ENCODE assay signal across 29 cellular contexts in genomic region chr6:151186931-151187330, GRCh38. TPM values are rescaled to one million over a fixed set of nuclear protein-coding genes. Genes with fewer than 3 reads are reported as not detected.
"Had no signal": no experiment of that assay in that cellular context is flagged by ENCODE, and none has a peak within 500 bp of the region (broad histone marks: within the 10 kb centered on the region; RNA-seq: fewer than 3 reads in every experiment).

No MANE protein-coding gene starts in this region.

- H2AFZ ChIP-seq: hepatocyte had no signal

- H3K4me2 ChIP-seq: hepatocyte had no signal

- H3K27ac Mint-ChIP-seq: naive thymus-derived CD4-positive, alpha-beta T cell; stimulated activated naive B cell treated with anti-CD40 and anti-IgM and Interleukin-4, amounts not matched to agents 10 μg/mL and 1 μg/mL and 100 μg/mL, for 72 hours had no signal

- H3K27me3 ChIP-seq: heart right ventricle, hepatocyte, neutrophil, pancreas, testis, thyroid gland, transverse colon, upper lobe of left lung, vagina had no signal

- FAIRE-seq: pancreas had no signal

- H3K36me3 Mint-ChIP-seq: naive thymus-derived CD4-positive, alpha-beta T cell; stimulated activated naive B cell treated with anti-CD40 and anti-IgM and Interleukin-4, amounts not matched to agents 10 μg/mL and 1 μg/mL and 100 μg/mL, for 72 hours had no signal

- H3K4me1 Mint-ChIP-seq: naive thymus-derived CD4-positive, alpha-beta T cell; stimulated activated naive B cell treated with anti-CD40 and anti-IgM and Interleukin-4, amounts not matched to agents 10 μg/mL and 1 μg/mL and 100 μg/mL, for 72 hours had no signal

- H3K9me3 ChIP-seq: heart right ventricle, left ventricle myocardium inferior, mucosa of descending colon, neutrophil, pancreas, prostate gland, testis, thyroid gland, transverse colon, upper lobe of left lung, vagina had no signal

- H3K4me3 ChIP-seq: heart right ventricle, hepatocyte, left ventricle myocardium inferior, lung, mucosa of descending colon, pancreas, prostate gland, skin epidermis, stomach, testis, thyroid gland, transverse colon, upper lobe of left lung, vagina had no signal

- H3K4me3 Mint-ChIP-seq: naive thymus-derived CD4-positive, alpha-beta T cell; nephron progenitor cell; stimulated activated naive B cell treated with anti-CD40 and anti-IgM and Interleukin-4, amounts not matched to agents 10 μg/mL and 1 μg/mL and 100 μg/mL, for 72 hours had no signal

- H3K4me1 ChIP-seq: heart right ventricle, left ventricle myocardium inferior, pancreas, prostate gland, stomach, testis, thyroid gland, transverse colon, upper lobe of left lung, vagina had no signal

- H3K36me3 ChIP-seq: heart right ventricle, left ventricle myocardium inferior, neutrophil, pancreas, prostate gland, stomach, thyroid gland, transverse colon, upper lobe of left lung, vagina had no signal

- H3K27ac ChIP-seq: heart right ventricle, hepatocyte, left ventricle myocardium inferior, neutrophil, pancreas, prostate gland, skin epidermis, stomach, testis, thyroid gland, transverse colon, upper lobe of left lung, vagina had no signal

- DNase-seq: heart right ventricle; islet precursor cell; left ventricle myocardium inferior; mesendoderm; midbrain; mucosa of descending colon; naive thymus-derived CD4-positive, alpha-beta T cell; nephron progenitor cell; occipital lobe; pancreas; posterior cingulate gyrus; right cardiac atrium; stimulated activated CD4-positive, alpha-beta T cell treated with anti-CD3 and anti-CD28 coated beads, Interleukin-12 subunit alpha, Interleukin-12 subunit beta, amount 100 ng/mL, for 4 hours; stimulated activated CD4-positive, alpha-beta T cell treated with anti-CD3 and anti-CD28 coated beads, Interleukin-15, amount 100 ng/mL, for 24 hours; stimulated activated CD4-positive, alpha-beta T cell treated with anti-CD3 and anti-CD28 coated beads, Interleukin-2, amount 100 ng/mL, for 24 hours; stimulated activated CD4-positive, alpha-beta T cell treated with anti-CD3 and anti-CD28 coated beads, Interleukin-4, amount 100 ng/mL, for 1 hour; stimulated activated naive B cell treated with anti-CD40 and anti-IgM and Interleukin-4, amounts not matched to agents 10 μg/mL and 1 μg/mL and 100 μg/mL, for 72 hours; stimulated activated naive CD8-positive, alpha-beta T cell treated with anti-CD3 and anti-CD28 coated beads, Interleukin-15, Interleukin-2, amounts not matched to agents 100 U/mL and 50 U/mL, for 24 hours; stomach; testis; thyroid gland; transverse colon; upper lobe of left lung had no signal

RNA-seq across cellular contexts. Expression of gene AKAP12, which starts 52.8 kb away (rescaled TPM):
- polyA plus RNA-seq: naive thymus-derived CD4-positive, alpha-beta T cell had no signal
